In genomic region chr10:98306501-98306900, GRCh38 we compare ENCODE assay signal across 8 cellular contexts. TPM values are rescaled to one million over a fixed set of nuclear protein-coding genes. Genes with fewer than 3 reads are reported as not detected.
"Had no signal": no experiment of that assay in that cellular context is flagged by ENCODE, and none has a peak within 500 bp of the region (broad histone marks: within the 10 kb centered on the region; RNA-seq: fewer than 3 reads in every experiment).

No MANE protein-coding gene starts in this region.

- ATAC-seq: HCT116 had no signal

- H3K4me1 ChIP-seq: HAP-1 had no signal

- H3K9me3 ChIP-seq: HAP-1 had no signal

- H3K36me3 ChIP-seq: HAP-1 had no signal

- H2AFZ ChIP-seq: GM23248 had no signal

- H3K9ac ChIP-seq: GM23248 had no signal

- DNase-seq: GM23248, GOT3, H7, KG1 had no signal

- H3K4me3 ChIP-seq: GM23248, HAP-1 had no signal

- H3K27ac ChIP-seq: GM23248, HL-60 had no signal

RNA-seq across cellular contexts. Expression of gene LOXL4, which starts 38.5 kb away (rescaled TPM):
- total RNA-seq: HT1080 had no signal
